In genomic region chr12:53082637-53083036, GRCh38 we compare ENCODE assay signal across 27 cellular contexts. TPM values are rescaled to one million over a fixed set of nuclear protein-coding genes. Genes with fewer than 3 reads are reported as not detected.
"Had no signal": no experiment of that assay in that cellular context is flagged by ENCODE, and none has a peak within 500 bp of the region (broad histone marks: within the 10 kb centered on the region; RNA-seq: fewer than 3 reads in every experiment).

No MANE protein-coding gene starts in this region.

- H3K9me3 Mint-ChIP-seq: activated B cell treated with CpG ODN at 0.5 μM for 24 hours; activated naive CD8-positive, alpha-beta T cell treated with anti-CD3 and anti-CD28 coated beads, Interleukin-2, amount 10 ng/mL, durations not matched to agents 7 days and 5 days; T-cell had no signal

- DNase-seq: activated B cell treated with CpG ODN at 0.5 μM for 24 hours; activated CD4-positive, alpha-beta T cell treated with anti-CD3 and anti-CD28 coated beads for 4 hours; activated CD4-positive, alpha-beta T cell treated with anti-CD3 and anti-CD28 coated beads, Interleukin-2, amount 50 U/mL, for 4 hours; activated CD8-positive, alpha-beta memory T cell treated with anti-CD3 and anti-CD28 coated beads, Interleukin-2, amount 50 U/mL, for 4 hours; activated effector memory CD4-positive, alpha-beta T cell treated with Interleukin-2 at 50 U/mL for 16 hours; activated naive CD4-positive, alpha-beta T cell; caudate nucleus; colonic mucosa; dermis blood vessel endothelial cell; Karpas-422; MM.1S; NCI-H1105; NCI-H1436; NCI-H1694 treated with DMSO at 0.1 percent for 48 hours; NCI-H2029 treated with DMSO at 0.1 percent for 48 hours; NCI-H446; NCI-H524; NCI-H774; NK-92 treated with Interleukin-12 subunit alpha and Interleukin-12 subunit beta, amount 100 ng/mL, for 24 hours; OCI-M1; RPMI8226; T-cell; T1000 had no signal

- H3K27ac Mint-ChIP-seq: activated B cell treated with CpG ODN at 0.5 μM for 24 hours; activated naive CD8-positive, alpha-beta T cell treated with anti-CD3 and anti-CD28 coated beads, Interleukin-2, amount 10 ng/mL, durations not matched to agents 7 days and 5 days; T-cell had no signal

- H3K36me3 Mint-ChIP-seq: T-cell had no signal

- ATAC-seq: K562, Panc1, Right ventricle myocardium inferior, T-cell had no signal

- H3K4me3 Mint-ChIP-seq: activated B cell treated with CpG ODN at 0.5 μM for 24 hours; activated naive CD8-positive, alpha-beta T cell treated with anti-CD3 and anti-CD28 coated beads, Interleukin-2, amount 10 ng/mL, durations not matched to agents 7 days and 5 days; T-cell had no signal

RNA-seq across cellular contexts. Expression of gene IGFBP6, which starts 14.8 kb away (rescaled TPM):
- total RNA-seq: activated B cell treated with CpG ODN at 0.5 μM for 24 hours had no signal

RNA-seq across cellular contexts. Expression of gene SOAT2, which starts 20.6 kb away (rescaled TPM):
- total RNA-seq: activated B cell treated with CpG ODN at 0.5 μM for 24 hours, dermis blood vessel endothelial cell, K562, Right ventricle myocardium inferior had no signal
